In genomic region chr19:1354496-1355257, GRCh38 we compare ENCODE assay signal across 8 cellular contexts. TPM values are rescaled to one million over a fixed set of nuclear protein-coding genes. Genes with fewer than 3 reads are reported as not detected.
DNase-seq lines count a peak whose midpoint lies in the region; ATAC-seq and TF ChIP-seq lines count a peak whose summit lies in the region.

No MANE protein-coding gene starts in this region.

- peak overlapping the region; percentile 98 for H3K4me3 ChIP-seq in AG09309 (ENCODE audit: control insufficient read depth, low read depth, low read length)

- DNase-seq in AG09309 (ENCODE audit: low read depth) (peak; percentile 28), NCI-H345 (lab: John Stamatoyannopoulos, UW) (peak; percentile 91), cerebellum (ENCODE audit: low spot score) (peak; percentile 99), kidney tubule cell (ENCODE audit: low spot score) (peak; percentile 90)
- peak; percentile 75 for DNase-seq in activated CD4-positive, alpha-beta T cell treated with anti-CD3 and anti-CD28 coated beads for 1 hour
- peak; percentile 60 to 74 for DNase-seq in stimulated activated CD4-positive, alpha-beta T cell treated with anti-CD3 and anti-CD28 coated beads, Interleukin-1b, Interleukin-23, amount 100 ng/mL, for 1 hour (ENCODE audit: low read depth in 2 of 2)

- no peak for TF ChIP-seq CTCF in AG09309 (IDR thresholded peaks at IDR 0.05; ENCODE audit: control insufficient read depth, insufficient read depth, low read depth, low read length, missing control alignments)

- ATAC-seq in GM19023 (IDR thresholded peaks at IDR 0.05; ENCODE audit: unreplicated experiment) (peak; percentile 92), HG03196 (IDR thresholded peaks at IDR 0.05; ENCODE audit: unreplicated experiment) (peak; percentile 81)

RNA-seq across cellular contexts. Expression of gene NDUFS7, which starts 29.0 kb away (rescaled TPM):
- total RNA-seq in cerebellum, result 27.6 TPM

RNA-seq across cellular contexts. Expression of gene GAMT, which starts 46.7 kb away (rescaled TPM):
- total RNA-seq in cerebellum, result 10.3 TPM

RNA-seq across cellular contexts. Expression of gene DAZAP1, which starts 52.7 kb away (rescaled TPM):
- 26.9 TPM for total RNA-seq in cerebellum

Comparison
In these comparisons a context has a peak if more than half of its experiments do, and no peak if none do; other contexts are left out.
1. Peak in every context shown above with its lines: DNase-seq, ATAC-seq and H3K4me3 ChIP-seq.
2. DNase-seq: peak in every context shown above with its lines; median percentile 99 in cerebellum; 91 in NCI-H345; 90 in kidney tubule cell; 75 in activated CD4-positive, alpha-beta T cell treated with anti-CD3 and anti-CD28 coated beads for 1 hour; 67 in stimulated activated CD4-positive, alpha-beta T cell treated with anti-CD3 and anti-CD28 coated beads, Interleukin-1b, Interleukin-23, amount 100 ng/mL, for 1 hour; 28 in AG09309.